In genomic region chr14:99604766-99605298, GRCh38 we compare ENCODE assay signal across 7 cellular contexts. TPM values are rescaled to one million over a fixed set of nuclear protein-coding genes. Genes with fewer than 3 reads are reported as not detected.
DNase-seq lines count a peak whose midpoint lies in the region; ATAC-seq and TF ChIP-seq lines count a peak whose summit lies in the region.

No MANE protein-coding gene starts in this region.

- in situ Hi-C loops in astrocyte of the spinal cord (cut with HindIII; ENCODE audit: low sequenced_read_pairs) = no loop called here

- peaks cover 21% of the 10 kb centered on the region for H3K4me1 Mint-ChIP-seq in stimulated activated memory B cell treated with anti-CD40 and anti-IgM and Interleukin-4, amounts not matched to agents 10 μg/mL and 1 μg/mL and 100 μg/mL, for 72 hours

- no peaks in the 10 kb centered on the region for H3K9me3 Mint-ChIP-seq in stimulated activated memory B cell treated with anti-CD40 and anti-IgM and Interleukin-4, amounts not matched to agents 10 μg/mL and 1 μg/mL and 100 μg/mL, for 72 hours

- H3K36me3 Mint-ChIP-seq in stimulated activated memory B cell treated with anti-CD40 and anti-IgM and Interleukin-4, amounts not matched to agents 10 μg/mL and 1 μg/mL and 100 μg/mL, for 72 hours = no peaks in the 10 kb centered on the region

- ATAC-seq in stimulated activated memory B cell treated with anti-CD40 and anti-IgM and Interleukin-4, amounts not matched to agents 10 μg/mL and 1 μg/mL and 100 μg/mL, for 72 hours = peak; percentile 52

- peak overlapping the region; percentile 89 for H3K4me3 Mint-ChIP-seq in stimulated activated memory B cell treated with anti-CD40 and anti-IgM and Interleukin-4, amounts not matched to agents 10 μg/mL and 1 μg/mL and 100 μg/mL, for 72 hours

- H3K4me3 ChIP-seq in GM12864 (ENCODE audit: low read depth, low read length) = peak overlapping the region; percentile 53
- peak overlapping the region; percentile 66 for H3K4me3 ChIP-seq in astrocyte of the spinal cord (ENCODE audit: low read depth, low read length)

- peaks cover 10% of the 10 kb centered on the region for H3K27me3 Mint-ChIP-seq in stimulated activated memory B cell treated with anti-CD40 and anti-IgM and Interleukin-4, amounts not matched to agents 10 μg/mL and 1 μg/mL and 100 μg/mL, for 72 hours

- H3K27ac Mint-ChIP-seq in stimulated activated memory B cell treated with anti-CD40 and anti-IgM and Interleukin-4, amounts not matched to agents 10 μg/mL and 1 μg/mL and 100 μg/mL, for 72 hours = peak overlapping the region; percentile 82

- DNase-seq in GM12864 (ENCODE audit: low read depth) (no peak), HCEC 1CT (peak; percentile 20), NCI-H748 (lab: John Stamatoyannopoulos, UW; ENCODE audit: unreplicated experiment) (peak; percentile 84), astrocyte of the spinal cord (ENCODE audit: low read depth, low spot score) (peak; percentile 37), islet precursor cell (peak; percentile 74), mucosa of gallbladder (ENCODE audit: low spot score) (no peak)

- no peak for TF ChIP-seq CTCF in GM12864 (IDR thresholded peaks at IDR 0.05; ENCODE audit: low read depth, low read length, missing control alignments)
- TF ChIP-seq CTCF in astrocyte of the spinal cord (IDR thresholded peaks at IDR 0.05; ENCODE audit: low read depth, low read length) = no peak

RNA-seq across cellular contexts. Expression of gene CCDC85C, which starts 0.8 kb away (rescaled TPM):
- total RNA-seq in mucosa of gallbladder = 41.3 TPM

RNA-seq across cellular contexts. Expression of gene HHIPL1, which starts 40.1 kb away (rescaled TPM):
- total RNA-seq in mucosa of gallbladder = 5.3 TPM

Comparison
In these comparisons a context has a peak if more than half of its experiments do, and no peak if none do; other contexts are left out.
1. DNase-seq: peak in HCEC 1CT (single experiment), NCI-H748 (single experiment), astrocyte of the spinal cord (single experiment) and islet precursor cell (single experiment); none in GM12864 (single experiment) and mucosa of gallbladder (single experiment).